In genomic region chr6:158611600-158612041, GRCh38 we compare ENCODE assay signal across 13 cellular contexts. TPM values are rescaled to one million over a fixed set of nuclear protein-coding genes. Genes with fewer than 3 reads are reported as not detected.
A peak's percentile ranks its signal among the peaks of the same experiment; 100 is the strongest.
DNase-seq lines count a peak whose midpoint lies in the region; ATAC-seq and TF ChIP-seq lines count a peak whose summit lies in the region.
"Had no signal": no experiment of that assay in that cellular context is flagged by ENCODE, and none has a peak within 500 bp of the region (broad histone marks: within the 10 kb centered on the region; RNA-seq: fewer than 3 reads in every experiment).

No MANE protein-coding gene starts in this region.

- H3K27ac Mint-ChIP-seq in activated CD8-positive, alpha-beta memory T cell treated with anti-CD3 and anti-CD28 coated beads, Interleukin-2, amount 10 ng/mL, durations not matched to agents 7 days and 5 days: no peak overlapping the region
- H3K27ac Mint-ChIP-seq in type B pancreatic cell: peak overlapping the region; percentile 55

- CTCF ChIA-PET in activated CD8-positive, alpha-beta memory T cell treated with anti-CD3 and anti-CD28 coated beads, Interleukin-2, amount 10 ng/mL, durations not matched to agents 7 days and 5 days (lab: Charles Lee): interaction anchor here (1.1 kb wide), 1 partner anchor 44 kb away, joined by 3 read pairs; no protein-coding TSS in a partner anchor

- in situ Hi-C loops in brain microvascular endothelial cell (cut with HindIII; ENCODE audit: low pct_ligation_motif_present, low sequenced_read_pairs): no loop called here

- no peak for TF ChIP-seq CTCF in foreskin keratinocyte (conservative IDR thresholded peaks at IDR 0.05)
- no peak for TF ChIP-seq CTCF in lower lobe of right lung (IDR thresholded peaks at IDR 0.05)
- no peak for TF ChIP-seq CTCF in type B pancreatic cell (conservative IDR thresholded peaks at IDR 0.05)
- no peak for TF ChIP-seq CTCF in brain microvascular endothelial cell (IDR thresholded peaks at IDR 0.05; ENCODE audit: low read depth, low read length, missing control alignments)

- H3K27ac ChIP-seq in foreskin keratinocyte (no peak overlapping the region), lower lobe of right lung (peak overlapping the region; percentile 14), brain microvascular endothelial cell (no peak overlapping the region)
- H3K27ac ChIP-seq: esophagus muscularis mucosa had no signal

- no peaks in the 10 kb centered on the region for H3K4me1 Mint-ChIP-seq in activated CD8-positive, alpha-beta memory T cell treated with anti-CD3 and anti-CD28 coated beads, Interleukin-2, amount 10 ng/mL, durations not matched to agents 7 days and 5 days
- H3K4me1 Mint-ChIP-seq in type B pancreatic cell (ENCODE audit: unreplicated experiment): peaks cover 9% of the 10 kb centered on the region

- H3K9me3 ChIP-seq in lower lobe of right lung: no peaks in the 10 kb centered on the region

- peaks cover 58% of the 10 kb centered on the region for H3K36me3 Mint-ChIP-seq in activated CD8-positive, alpha-beta memory T cell treated with anti-CD3 and anti-CD28 coated beads, Interleukin-2, amount 10 ng/mL, durations not matched to agents 7 days and 5 days
- peaks cover 15% of the 10 kb centered on the region for H3K36me3 Mint-ChIP-seq in type B pancreatic cell

- peak; percentile 20 for DNase-seq in activated CD8-positive, alpha-beta memory T cell treated with anti-CD3 and anti-CD28 coated beads, Interleukin-2, amount 50 U/mL, for 48 hours
- DNase-seq in activated CD8-positive, alpha-beta memory T cell treated with anti-CD3 and anti-CD28 coated beads, Interleukin-2, amount 10 ng/mL, durations not matched to agents 7 days and 5 days: no peak
- DNase-seq in foreskin keratinocyte (peak in 1 of 2 donors; percentile 59), lower lobe of right lung (no peak), type B pancreatic cell (ENCODE audit: extremely low spot score, unreplicated experiment) (peak; percentile 59), brain microvascular endothelial cell (no peak), NCI-H2081 treated with DMSO at 0.1 percent for 48 hours (lab: John Stamatoyannopoulos, UW) (no peak)
- no peak for DNase-seq in stimulated activated CD4-positive, alpha-beta T cell treated with anti-CD3 and anti-CD28 coated beads, Interleukin-2, amount 100 ng/mL, for 48 hours
- DNase-seq: activated CD4-positive, alpha-beta T cell treated with anti-CD3 and anti-CD28 coated beads for 1 hour; GDM1; Kasumi-1; NCI-H2029 treated with DMSO at 0.1 percent for 48 hours had no signal

- no peaks in the 10 kb centered on the region for H3K27me3 Mint-ChIP-seq in activated CD8-positive, alpha-beta memory T cell treated with anti-CD3 and anti-CD28 coated beads, Interleukin-2, amount 10 ng/mL, durations not matched to agents 7 days and 5 days
- no peaks in the 10 kb centered on the region for H3K27me3 Mint-ChIP-seq in type B pancreatic cell

- no peak for ATAC-seq in activated CD8-positive, alpha-beta memory T cell treated with anti-CD3 and anti-CD28 coated beads, Interleukin-2, amount 10 ng/mL, durations not matched to agents 7 days and 5 days
- peak; percentile 73 for ATAC-seq in foreskin keratinocyte
- ATAC-seq in lower lobe of right lung: peak; percentile 91

- peaks cover 55% of the 10 kb centered on the region for H3K36me3 ChIP-seq in lower lobe of right lung
- peaks cover 45% of the 10 kb centered on the region for H3K36me3 ChIP-seq in brain microvascular endothelial cell (replicated peaks)

- H3K4me1 ChIP-seq in foreskin keratinocyte: peaks cover 7% of the 10 kb centered on the region
- H3K4me1 ChIP-seq in lower lobe of right lung: no peaks in the 10 kb centered on the region

- H3K27me3 ChIP-seq in foreskin keratinocyte (no peaks in the 10 kb centered on the region), lower lobe of right lung (ENCODE audit: low read depth) (no peaks in the 10 kb centered on the region), brain microvascular endothelial cell (replicated peaks) (no peaks in the 10 kb centered on the region)
- H3K27me3 ChIP-seq: esophagus muscularis mucosa had no signal

- H3K4me3 Mint-ChIP-seq in activated CD8-positive, alpha-beta memory T cell treated with anti-CD3 and anti-CD28 coated beads, Interleukin-2, amount 10 ng/mL, durations not matched to agents 7 days and 5 days: no peak overlapping the region
- H3K4me3 Mint-ChIP-seq in type B pancreatic cell: peak overlapping the region; percentile 29

- H3K4me3 ChIP-seq in lower lobe of right lung: no peak overlapping the region
- no peak overlapping the region for H3K4me3 ChIP-seq in brain microvascular endothelial cell (ENCODE audit: low read depth, low read length)
- H3K4me3 ChIP-seq: esophagus muscularis mucosa had no signal

- H3K9me3 Mint-ChIP-seq in activated CD8-positive, alpha-beta memory T cell treated with anti-CD3 and anti-CD28 coated beads, Interleukin-2, amount 10 ng/mL, durations not matched to agents 7 days and 5 days (ENCODE audit: low read depth): no peaks in the 10 kb centered on the region
- no peaks in the 10 kb centered on the region for H3K9me3 Mint-ChIP-seq in type B pancreatic cell

- intact Hi-C loops in lower lobe of right lung (cut with DNase I): loop anchor here (10.0 kb wide), 1 partner anchor 397 kb away; no protein-coding TSS in a partner anchor

RNA-seq across cellular contexts. Expression of gene DYNLT1, which starts 32.9 kb away (rescaled TPM):
- 100 to 1,000 TPM; 109 to 120 TPM for total RNA-seq in activated CD8-positive, alpha-beta memory T cell treated with anti-CD3 and anti-CD28 coated beads, Interleukin-2, amount 10 ng/mL, durations not matched to agents 7 days and 5 days
- total RNA-seq in foreskin keratinocyte: 114 and 123 TPM in 2 replicates
- polyA plus RNA-seq in foreskin keratinocyte: 208 and 222 TPM in 2 replicates
- total RNA-seq in lower lobe of right lung: 101 TPM
- total RNA-seq in type B pancreatic cell (ENCODE audit: low replicate concordance): 138 and 149 TPM in 2 replicates

RNA-seq across cellular contexts. Expression of gene SYTL3, which starts 38.2 kb away (rescaled TPM):
- total RNA-seq in activated CD8-positive, alpha-beta memory T cell treated with anti-CD3 and anti-CD28 coated beads, Interleukin-2, amount 10 ng/mL, durations not matched to agents 7 days and 5 days: 100 to 1,000 TPM; 106 to 112 TPM
- 0.95 and 1.1 TPM in 2 replicates for total RNA-seq in foreskin keratinocyte
- polyA plus RNA-seq in foreskin keratinocyte: 0.80 and 1.0 TPM in 2 replicates
- total RNA-seq in lower lobe of right lung: 13.9 TPM
- 2.2 and 2.8 TPM in 2 replicates for total RNA-seq in type B pancreatic cell (ENCODE audit: low replicate concordance)

RNA-seq across cellular contexts. Expression of gene TMEM181, which starts 51.7 kb away (rescaled TPM):
- 10 to 100 TPM; 14.0 to 17.4 TPM for total RNA-seq in activated CD8-positive, alpha-beta memory T cell treated with anti-CD3 and anti-CD28 coated beads, Interleukin-2, amount 10 ng/mL, durations not matched to agents 7 days and 5 days
- total RNA-seq in foreskin keratinocyte (29.5 and 32.8 TPM in 2 replicates), lower lobe of right lung (28.4 TPM), type B pancreatic cell (ENCODE audit: low replicate concordance) (26.3 and 26.5 TPM in 2 replicates)
- 8.0 and 8.7 TPM in 2 replicates for polyA plus RNA-seq in foreskin keratinocyte

Comparison
In these comparisons a context has a peak if more than half of its experiments do, and no peak if none do; other contexts are left out.
1. DNase-seq: peak in activated CD8-positive, alpha-beta memory T cell treated with anti-CD3 and anti-CD28 coated beads, Interleukin-2, amount 50 U/mL, for 48 hours (single experiment) and type B pancreatic cell (single experiment); none in activated CD8-positive, alpha-beta memory T cell treated with anti-CD3 and anti-CD28 coated beads, Interleukin-2, amount 10 ng/mL, durations not matched to agents 7 days and 5 days (single experiment), lower lobe of right lung (single experiment), stimulated activated CD4-positive, alpha-beta T cell treated with anti-CD3 and anti-CD28 coated beads, Interleukin-2, amount 100 ng/mL, for 48 hours (0 of 2), brain microvascular endothelial cell (single experiment) and NCI-H2081 treated with DMSO at 0.1 percent for 48 hours (single experiment).